Comparison of ENCODE assay signal across 1 cellular context in the genomic region with DNA sequence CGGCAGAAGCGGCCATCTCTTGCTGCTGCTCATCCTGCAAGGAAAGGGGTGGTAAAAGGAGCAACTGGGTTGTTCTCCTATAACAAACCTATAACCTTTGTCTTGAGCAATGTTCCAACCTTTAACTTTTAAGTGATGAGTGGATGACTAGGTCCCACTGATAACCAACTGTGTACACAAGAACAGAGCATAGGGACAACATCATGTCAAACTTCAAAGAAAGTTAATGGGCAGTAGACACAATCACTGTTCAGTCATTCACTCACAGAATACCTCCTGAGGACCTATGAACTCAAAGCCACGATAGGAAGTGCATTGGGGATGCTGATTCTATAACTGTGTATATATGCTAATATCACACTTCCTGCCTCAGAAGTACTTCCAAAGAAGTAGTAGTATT.
TF ChIP-seq lines count a peak whose summit lies in the region.

No MANE protein-coding gene starts in this region.

TF ChIP-seq in HepG2, 621 proteins besides CTCF, POLR2A, EP300 and RAD21 (continued from another document):
- TF ChIP-seq, protein P1, sequence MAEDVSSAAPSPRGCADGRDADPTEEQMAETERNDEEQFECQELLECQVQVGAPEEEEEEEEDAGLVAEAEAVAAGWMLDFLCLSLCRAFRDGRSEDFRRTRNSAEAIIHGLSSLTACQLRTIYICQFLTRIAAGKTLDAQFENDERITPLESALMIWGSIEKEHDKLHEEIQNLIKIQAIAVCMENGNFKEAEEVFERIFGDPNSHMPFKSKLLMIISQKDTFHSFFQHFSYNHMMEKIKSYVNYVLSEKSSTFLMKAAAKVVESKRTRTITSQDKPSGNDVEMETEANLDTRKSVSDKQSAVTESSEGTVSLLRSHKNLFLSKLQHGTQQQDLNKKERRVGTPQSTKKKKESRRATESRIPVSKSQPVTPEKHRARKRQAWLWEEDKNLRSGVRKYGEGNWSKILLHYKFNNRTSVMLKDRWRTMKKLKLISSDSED (CRISPR knock-in tag; IDR thresholded peaks at IDR 0.05), result no peak
- no peak for TF ChIP-seq CHD2 (IDR thresholded peaks at IDR 0.05; ENCODE audit: low read depth, low read length)
- TF ChIP-seq ZFP82 (CRISPR knock-in tag; IDR thresholded peaks at IDR 0.05; ENCODE audit: borderline replicate concordance), result no peak
- TF ChIP-seq MXD4 (CRISPR knock-in tag; IDR thresholded peaks at IDR 0.05), result no peak
- no peak for TF ChIP-seq SRF (IDR thresholded peaks at IDR 0.05; ENCODE audit: low read depth, low read length)
- no peak for TF ChIP-seq ZNF30 (CRISPR knock-in tag; IDR thresholded peaks at IDR 0.05)
- no peak for TF ChIP-seq EEA1 (CRISPR knock-in tag; IDR thresholded peaks at IDR 0.05; ENCODE audit: borderline replicate concordance)
- peak; percentile 52; the same call in 1 of the 2 replicates for TF ChIP-seq NCOR1 (IDR thresholded peaks at IDR 0.05; ENCODE audit: borderline replicate concordance, low read length)
- no peak for TF ChIP-seq EED (CRISPR knock-in tag; IDR thresholded peaks at IDR 0.05)
- no peak for TF ChIP-seq IRX3 (CRISPR knock-in tag; IDR thresholded peaks at IDR 0.05; ENCODE audit: borderline replicate concordance, low read depth)
- TF ChIP-seq ZNF24 (IDR thresholded peaks at IDR 0.05), result no peak
- TF ChIP-seq ZBTB38 (CRISPR knock-in tag; IDR thresholded peaks at IDR 0.05), result no peak
- TF ChIP-seq, protein P2, sequence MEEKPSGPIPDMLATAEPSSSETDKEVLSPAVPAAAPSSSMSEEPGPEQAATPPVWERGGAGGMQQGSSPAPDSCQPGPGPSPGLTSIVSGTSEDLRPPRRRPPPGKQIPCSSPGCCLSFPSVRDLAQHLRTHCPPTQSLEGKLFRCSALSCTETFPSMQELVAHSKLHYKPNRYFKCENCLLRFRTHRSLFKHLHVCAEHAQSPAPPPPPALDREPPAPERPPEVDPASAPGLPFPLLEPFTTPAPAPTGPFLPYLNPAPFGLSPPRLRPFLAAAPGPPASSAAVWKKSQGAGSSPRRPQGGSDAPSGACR (CRISPR knock-in tag; IDR thresholded peaks at IDR 0.05), result no peak
- peak; percentile 95 for TF ChIP-seq TBX3 (IDR thresholded peaks at IDR 0.05; ENCODE audit: borderline replicate concordance)
- peak; percentile 72 for TF ChIP-seq PHF5A (CRISPR knock-in tag; IDR thresholded peaks at IDR 0.05; ENCODE audit: low read depth, unreplicated experiment)
- no peak for TF ChIP-seq ZNF747 (CRISPR knock-in tag; IDR thresholded peaks at IDR 0.05; ENCODE audit: borderline replicate concordance)
- no peak for TF ChIP-seq ZNF234 (CRISPR knock-in tag; conservative IDR thresholded peaks at IDR 0.05)
- TF ChIP-seq, protein P3, sequence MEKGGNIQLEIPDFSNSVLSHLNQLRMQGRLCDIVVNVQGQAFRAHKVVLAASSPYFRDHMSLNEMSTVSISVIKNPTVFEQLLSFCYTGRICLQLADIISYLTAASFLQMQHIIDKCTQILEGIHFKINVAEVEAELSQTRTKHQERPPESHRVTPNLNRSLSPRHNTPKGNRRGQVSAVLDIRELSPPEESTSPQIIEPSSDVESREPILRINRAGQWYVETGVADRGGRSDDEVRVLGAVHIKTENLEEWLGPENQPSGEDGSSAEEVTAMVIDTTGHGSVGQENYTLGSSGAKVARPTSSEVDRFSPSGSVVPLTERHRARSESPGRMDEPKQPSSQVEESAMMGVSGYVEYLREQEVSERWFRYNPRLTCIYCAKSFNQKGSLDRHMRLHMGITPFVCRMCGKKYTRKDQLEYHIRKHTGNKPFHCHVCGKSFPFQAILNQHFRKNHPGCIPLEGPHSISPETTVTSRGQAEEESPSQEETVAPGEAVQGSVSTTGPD (CRISPR knock-in tag; IDR thresholded peaks at IDR 0.05), result no peak
- peak; percentile 76; the same call in 1 of the 2 replicates for TF ChIP-seq NFE2 (CRISPR knock-in tag; IDR thresholded peaks at IDR 0.05)
- no peak for TF ChIP-seq ZNF879 (CRISPR knock-in tag; IDR thresholded peaks at IDR 0.05)
- TF ChIP-seq ZNF317 (CRISPR knock-in tag; IDR thresholded peaks at IDR 0.05), result peak; percentile 91; the same call in 1 of the 2 replicates
- peak; percentile 98 for TF ChIP-seq KDM1A (CRISPR knock-in tag; IDR thresholded peaks at IDR 0.05)
- TF ChIP-seq NCOA5 (CRISPR knock-in tag; IDR thresholded peaks at IDR 0.05), result no peak
- no peak for TF ChIP-seq SPEN (CRISPR knock-in tag; IDR thresholded peaks at IDR 0.05; ENCODE audit: low read depth)
- no peak for TF ChIP-seq HOXA5 (CRISPR knock-in tag; IDR thresholded peaks at IDR 0.05)
- no peak for TF ChIP-seq ARNT2 (CRISPR knock-in tag; IDR thresholded peaks at IDR 0.05; ENCODE audit: low read depth)
- no peak for TF ChIP-seq ZNF781 (CRISPR knock-in tag; IDR thresholded peaks at IDR 0.05; ENCODE audit: borderline replicate concordance, not compliant biosample characterization)
- TF ChIP-seq, protein P4, sequence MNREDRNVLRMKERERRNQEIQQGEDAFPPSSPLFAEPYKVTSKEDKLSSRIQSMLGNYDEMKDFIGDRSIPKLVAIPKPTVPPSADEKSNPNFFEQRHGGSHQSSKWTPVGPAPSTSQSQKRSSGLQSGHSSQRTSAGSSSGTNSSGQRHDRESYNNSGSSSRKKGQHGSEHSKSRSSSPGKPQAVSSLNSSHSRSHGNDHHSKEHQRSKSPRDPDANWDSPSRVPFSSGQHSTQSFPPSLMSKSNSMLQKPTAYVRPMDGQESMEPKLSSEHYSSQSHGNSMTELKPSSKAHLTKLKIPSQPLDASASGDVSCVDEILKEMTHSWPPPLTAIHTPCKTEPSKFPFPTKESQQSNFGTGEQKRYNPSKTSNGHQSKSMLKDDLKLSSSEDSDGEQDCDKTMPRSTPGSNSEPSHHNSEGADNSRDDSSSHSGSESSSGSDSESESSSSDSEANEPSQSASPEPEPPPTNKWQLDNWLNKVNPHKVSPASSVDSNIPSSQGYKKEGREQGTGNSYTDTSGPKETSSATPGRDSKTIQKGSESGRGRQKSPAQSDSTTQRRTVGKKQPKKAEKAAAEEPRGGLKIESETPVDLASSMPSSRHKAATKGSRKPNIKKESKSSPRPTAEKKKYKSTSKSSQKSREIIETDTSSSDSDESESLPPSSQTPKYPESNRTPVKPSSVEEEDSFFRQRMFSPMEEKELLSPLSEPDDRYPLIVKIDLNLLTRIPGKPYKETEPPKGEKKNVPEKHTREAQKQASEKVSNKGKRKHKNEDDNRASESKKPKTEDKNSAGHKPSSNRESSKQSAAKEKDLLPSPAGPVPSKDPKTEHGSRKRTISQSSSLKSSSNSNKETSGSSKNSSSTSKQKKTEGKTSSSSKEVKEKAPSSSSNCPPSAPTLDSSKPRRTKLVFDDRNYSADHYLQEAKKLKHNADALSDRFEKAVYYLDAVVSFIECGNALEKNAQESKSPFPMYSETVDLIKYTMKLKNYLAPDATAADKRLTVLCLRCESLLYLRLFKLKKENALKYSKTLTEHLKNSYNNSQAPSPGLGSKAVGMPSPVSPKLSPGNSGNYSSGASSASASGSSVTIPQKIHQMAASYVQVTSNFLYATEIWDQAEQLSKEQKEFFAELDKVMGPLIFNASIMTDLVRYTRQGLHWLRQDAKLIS (CRISPR knock-in tag; IDR thresholded peaks at IDR 0.05), result no peak
- TF ChIP-seq, protein P5, sequence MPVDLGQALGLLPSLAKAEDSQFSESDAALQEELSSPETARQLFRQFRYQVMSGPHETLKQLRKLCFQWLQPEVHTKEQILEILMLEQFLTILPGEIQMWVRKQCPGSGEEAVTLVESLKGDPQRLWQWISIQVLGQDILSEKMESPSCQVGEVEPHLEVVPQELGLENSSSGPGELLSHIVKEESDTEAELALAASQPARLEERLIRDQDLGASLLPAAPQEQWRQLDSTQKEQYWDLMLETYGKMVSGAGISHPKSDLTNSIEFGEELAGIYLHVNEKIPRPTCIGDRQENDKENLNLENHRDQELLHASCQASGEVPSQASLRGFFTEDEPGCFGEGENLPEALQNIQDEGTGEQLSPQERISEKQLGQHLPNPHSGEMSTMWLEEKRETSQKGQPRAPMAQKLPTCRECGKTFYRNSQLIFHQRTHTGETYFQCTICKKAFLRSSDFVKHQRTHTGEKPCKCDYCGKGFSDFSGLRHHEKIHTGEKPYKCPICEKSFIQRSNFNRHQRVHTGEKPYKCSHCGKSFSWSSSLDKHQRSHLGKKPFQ (CRISPR knock-in tag; IDR thresholded peaks at IDR 0.05; ENCODE audit: insufficient replicate concordance), result no peak
- no peak for TF ChIP-seq ZFP36L1 (CRISPR knock-in tag; IDR thresholded peaks at IDR 0.05)
- no peak for TF ChIP-seq POLR2AphosphoS5 (IDR thresholded peaks at IDR 0.05; ENCODE audit: low read depth, low read length)
- TF ChIP-seq, protein P6, sequence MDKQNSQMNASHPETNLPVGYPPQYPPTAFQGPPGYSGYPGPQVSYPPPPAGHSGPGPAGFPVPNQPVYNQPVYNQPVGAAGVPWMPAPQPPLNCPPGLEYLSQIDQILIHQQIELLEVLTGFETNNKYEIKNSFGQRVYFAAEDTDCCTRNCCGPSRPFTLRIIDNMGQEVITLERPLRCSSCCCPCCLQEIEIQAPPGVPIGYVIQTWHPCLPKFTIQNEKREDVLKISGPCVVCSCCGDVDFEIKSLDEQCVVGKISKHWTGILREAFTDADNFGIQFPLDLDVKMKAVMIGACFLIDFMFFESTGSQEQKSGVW (CRISPR knock-in tag; IDR thresholded peaks at IDR 0.05; ENCODE audit: borderline replicate concordance), result no peak
- TF ChIP-seq PAF1 (CRISPR knock-in tag; IDR thresholded peaks at IDR 0.05), result no peak
- TF ChIP-seq ATM (IDR thresholded peaks at IDR 0.05; ENCODE audit: borderline replicate concordance), result no peak
- TF ChIP-seq ZNF674 (CRISPR knock-in tag; IDR thresholded peaks at IDR 0.05; ENCODE audit: low read depth), result no peak
- peak; percentile 87 for TF ChIP-seq PPARG (CRISPR knock-in tag; conservative IDR thresholded peaks at IDR 0.05)
- no peak for TF ChIP-seq ARHGAP35 (CRISPR knock-in tag; IDR thresholded peaks at IDR 0.05; ENCODE audit: borderline replicate concordance)
- peak; percentile 76; the same call in 1 of the 2 replicates for TF ChIP-seq SIX1 (CRISPR knock-in tag; IDR thresholded peaks at IDR 0.05; ENCODE audit: borderline replicate concordance)
- TF ChIP-seq ATF7 (IDR thresholded peaks at IDR 0.05), result no peak
- TF ChIP-seq ATF7 (CRISPR knock-in tag; IDR thresholded peaks at IDR 0.05), result peak; percentile 41; the same call in 1 of the 2 replicates
- TF ChIP-seq, protein P7, sequence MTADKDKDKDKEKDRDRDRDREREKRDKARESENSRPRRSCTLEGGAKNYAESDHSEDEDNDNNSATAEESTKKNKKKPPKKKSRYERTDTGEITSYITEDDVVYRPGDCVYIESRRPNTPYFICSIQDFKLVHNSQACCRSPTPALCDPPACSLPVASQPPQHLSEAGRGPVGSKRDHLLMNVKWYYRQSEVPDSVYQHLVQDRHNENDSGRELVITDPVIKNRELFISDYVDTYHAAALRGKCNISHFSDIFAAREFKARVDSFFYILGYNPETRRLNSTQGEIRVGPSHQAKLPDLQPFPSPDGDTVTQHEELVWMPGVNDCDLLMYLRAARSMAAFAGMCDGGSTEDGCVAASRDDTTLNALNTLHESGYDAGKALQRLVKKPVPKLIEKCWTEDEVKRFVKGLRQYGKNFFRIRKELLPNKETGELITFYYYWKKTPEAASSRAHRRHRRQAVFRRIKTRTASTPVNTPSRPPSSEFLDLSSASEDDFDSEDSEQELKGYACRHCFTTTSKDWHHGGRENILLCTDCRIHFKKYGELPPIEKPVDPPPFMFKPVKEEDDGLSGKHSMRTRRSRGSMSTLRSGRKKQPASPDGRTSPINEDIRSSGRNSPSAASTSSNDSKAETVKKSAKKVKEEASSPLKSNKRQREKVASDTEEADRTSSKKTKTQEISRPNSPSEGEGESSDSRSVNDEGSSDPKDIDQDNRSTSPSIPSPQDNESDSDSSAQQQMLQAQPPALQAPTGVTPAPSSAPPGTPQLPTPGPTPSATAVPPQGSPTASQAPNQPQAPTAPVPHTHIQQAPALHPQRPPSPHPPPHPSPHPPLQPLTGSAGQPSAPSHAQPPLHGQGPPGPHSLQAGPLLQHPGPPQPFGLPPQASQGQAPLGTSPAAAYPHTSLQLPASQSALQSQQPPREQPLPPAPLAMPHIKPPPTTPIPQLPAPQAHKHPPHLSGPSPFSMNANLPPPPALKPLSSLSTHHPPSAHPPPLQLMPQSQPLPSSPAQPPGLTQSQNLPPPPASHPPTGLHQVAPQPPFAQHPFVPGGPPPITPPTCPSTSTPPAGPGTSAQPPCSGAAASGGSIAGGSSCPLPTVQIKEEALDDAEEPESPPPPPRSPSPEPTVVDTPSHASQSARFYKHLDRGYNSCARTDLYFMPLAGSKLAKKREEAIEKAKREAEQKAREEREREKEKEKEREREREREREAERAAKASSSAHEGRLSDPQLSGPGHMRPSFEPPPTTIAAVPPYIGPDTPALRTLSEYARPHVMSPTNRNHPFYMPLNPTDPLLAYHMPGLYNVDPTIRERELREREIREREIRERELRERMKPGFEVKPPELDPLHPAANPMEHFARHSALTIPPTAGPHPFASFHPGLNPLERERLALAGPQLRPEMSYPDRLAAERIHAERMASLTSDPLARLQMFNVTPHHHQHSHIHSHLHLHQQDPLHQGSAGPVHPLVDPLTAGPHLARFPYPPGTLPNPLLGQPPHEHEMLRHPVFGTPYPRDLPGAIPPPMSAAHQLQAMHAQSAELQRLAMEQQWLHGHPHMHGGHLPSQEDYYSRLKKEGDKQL (CRISPR knock-in tag; IDR thresholded peaks at IDR 0.05; ENCODE audit: low read depth), result peak; percentile 96
- no peak for TF ChIP-seq ZFP1 (CRISPR knock-in tag; IDR thresholded peaks at IDR 0.05)
- no peak for TF ChIP-seq DR1 (CRISPR knock-in tag; IDR thresholded peaks at IDR 0.05)
- TF ChIP-seq FOXK1 (CRISPR knock-in tag; IDR thresholded peaks at IDR 0.05; ENCODE audit: borderline replicate concordance, low read depth), result peak; percentile 74; the same call in 1 of the 2 replicates
- TF ChIP-seq MYNN (CRISPR knock-in tag; IDR thresholded peaks at IDR 0.05; ENCODE audit: low read depth), result no peak
- TF ChIP-seq, protein P8, sequence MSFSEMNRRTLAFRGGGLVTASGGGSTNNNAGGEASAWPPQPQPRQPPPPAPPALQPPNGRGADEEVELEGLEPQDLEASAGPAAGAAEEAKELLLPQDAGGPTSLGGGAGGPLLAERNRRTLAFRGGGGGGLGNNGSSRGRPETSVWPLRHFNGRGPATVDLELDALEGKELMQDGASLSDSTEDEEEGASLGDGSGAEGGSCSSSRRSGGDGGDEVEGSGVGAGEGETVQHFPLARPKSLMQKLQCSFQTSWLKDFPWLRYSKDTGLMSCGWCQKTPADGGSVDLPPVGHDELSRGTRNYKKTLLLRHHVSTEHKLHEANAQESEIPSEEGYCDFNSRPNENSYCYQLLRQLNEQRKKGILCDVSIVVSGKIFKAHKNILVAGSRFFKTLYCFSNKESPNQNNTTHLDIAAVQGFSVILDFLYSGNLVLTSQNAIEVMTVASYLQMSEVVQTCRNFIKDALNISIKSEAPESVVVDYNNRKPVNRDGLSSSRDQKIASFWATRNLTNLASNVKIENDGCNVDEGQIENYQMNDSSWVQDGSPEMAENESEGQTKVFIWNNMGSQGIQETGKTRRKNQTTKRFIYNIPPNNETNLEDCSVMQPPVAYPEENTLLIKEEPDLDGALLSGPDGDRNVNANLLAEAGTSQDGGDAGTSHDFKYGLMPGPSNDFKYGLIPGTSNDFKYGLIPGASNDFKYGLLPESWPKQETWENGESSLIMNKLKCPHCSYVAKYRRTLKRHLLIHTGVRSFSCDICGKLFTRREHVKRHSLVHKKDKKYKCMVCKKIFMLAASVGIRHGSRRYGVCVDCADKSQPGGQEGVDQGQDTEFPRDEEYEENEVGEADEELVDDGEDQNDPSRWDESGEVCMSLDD (CRISPR knock-in tag; IDR thresholded peaks at IDR 0.05; ENCODE audit: borderline replicate concordance), result no peak
- no peak for TF ChIP-seq ZNF839 (CRISPR knock-in tag; IDR thresholded peaks at IDR 0.05; ENCODE audit: borderline replicate concordance)
- no peak for TF ChIP-seq ZBTB42 (CRISPR knock-in tag; IDR thresholded peaks at IDR 0.05)
- no peak for TF ChIP-seq PAX8 (CRISPR knock-in tag; IDR thresholded peaks at IDR 0.05; ENCODE audit: borderline replicate concordance)
- no peak for TF ChIP-seq FLYWCH1 (CRISPR knock-in tag; IDR thresholded peaks at IDR 0.05)
